12 cellular contexts compared by ENCODE assay signal in genomic region chr4:97153042-97153441, GRCh38.
A peak's percentile ranks its signal among the peaks of the same experiment; 100 is the strongest.
DNase-seq lines count a peak whose midpoint lies in the region; ATAC-seq and TF ChIP-seq lines count a peak whose summit lies in the region.
"Had no signal": no experiment of that assay in that cellular context is flagged by ENCODE, and none has a peak within 500 bp of the region (broad histone marks: within the 10 kb centered on the region; RNA-seq: fewer than 3 reads in every experiment).

No MANE protein-coding gene starts in this region.

- in situ Hi-C loops in astrocyte of the cerebellum (cut with HindIII; ENCODE audit: low sequenced_read_pairs) = no loop called here

- peak; percentile 36 for TF ChIP-seq CTCF in astrocyte of the cerebellum (IDR thresholded peaks at IDR 0.05; ENCODE audit: low read depth, low read length, missing control alignments)

- peak; percentile 60 for ATAC-seq in left colon
- ATAC-seq in GM21619 (IDR thresholded peaks at IDR 0.05; ENCODE audit: unreplicated experiment) = no peak
- ATAC-seq in GM19452 (IDR thresholded peaks at IDR 0.05; ENCODE audit: unreplicated experiment) = no peak
- ATAC-seq: lower lobe of right lung had no signal

- intact Hi-C loops in left colon (cut with DNase I, micrococcal nuclease) = no loop called here

- peak; percentile 69 for DNase-seq in DMS53 (lab: John Stamatoyannopoulos, UW)
- peak; percentile 1 for DNase-seq in M059J (ENCODE audit: low read depth)
- peak; percentile 18 for DNase-seq in astrocyte of the cerebellum (ENCODE audit: low read depth)
- no peak for DNase-seq in left colon
- no peak for DNase-seq in DMS114 treated with DMSO at 0.1 percent for 48 hours (lab: John Stamatoyannopoulos, UW; ENCODE audit: unreplicated experiment)
- no peak for DNase-seq in NCI-H2029 treated with DMSO at 0.1 percent for 48 hours (lab: John Stamatoyannopoulos, UW)
- DNase-seq: dermis blood vessel endothelial cell, GF-D8, lower lobe of right lung had no signal

- H3K4me3 ChIP-seq in astrocyte of the cerebellum (ENCODE audit: low read depth, low read length) = no peak overlapping the region
- H3K4me3 ChIP-seq: lower lobe of right lung, tibial nerve had no signal

Comparison
In these comparisons a context has a peak if more than half of its experiments do, and no peak if none do; other contexts are left out.
1. DNase-seq: peak in DMS53 (single experiment), M059J (single experiment) and astrocyte of the cerebellum (single experiment); none in left colon (0 of 2), DMS114 treated with DMSO at 0.1 percent for 48 hours (single experiment) and NCI-H2029 treated with DMSO at 0.1 percent for 48 hours (single experiment).